In genomic region chr1:7533006-7533405, GRCh38 we compare ENCODE assay signal across 30 cellular contexts.
"Had no signal": no experiment of that assay in that cellular context is flagged by ENCODE, and none has a peak within 500 bp of the region (broad histone marks: within the 10 kb centered on the region; RNA-seq: fewer than 3 reads in every experiment).

No MANE protein-coding gene starts in this region.

- H3K36me3 Mint-ChIP-seq: immature natural killer cell; naive thymus-derived CD4-positive, alpha-beta T cell; stimulated activated effector memory CD8-positive, alpha-beta T cell treated with anti-CD3 and anti-CD28 coated beads, Interleukin-12 subunit alpha, Interleukin-12 subunit beta, amount 100 ng/mL, for 72 hours had no signal

- FAIRE-seq: endometrium, urothelium cell line had no signal

- H3K9me3 ChIP-seq: esophagus squamous epithelium, ovary, testis, tibial nerve, upper lobe of left lung had no signal

- H3K27ac ChIP-seq: esophagus squamous epithelium, ovary, testis, tibial nerve, upper lobe of left lung had no signal

- H3K4me1 ChIP-seq: tibial nerve had no signal

- H3K4me2 ChIP-seq: smooth muscle cell had no signal

- H3K27ac Mint-ChIP-seq: effector memory CD8-positive, alpha-beta T cell; immature natural killer cell; naive thymus-derived CD4-positive, alpha-beta T cell; nephron progenitor cell; stimulated activated effector memory CD8-positive, alpha-beta T cell treated with anti-CD3 and anti-CD28 coated beads, Interleukin-12 subunit alpha, Interleukin-12 subunit beta, amount 100 ng/mL, for 72 hours had no signal

- H3K4me1 Mint-ChIP-seq: naive thymus-derived CD4-positive, alpha-beta T cell; stimulated activated effector memory CD8-positive, alpha-beta T cell treated with anti-CD3 and anti-CD28 coated beads, Interleukin-12 subunit alpha, Interleukin-12 subunit beta, amount 100 ng/mL, for 72 hours had no signal

- H3K4me3 Mint-ChIP-seq: effector memory CD8-positive, alpha-beta T cell; immature natural killer cell; naive thymus-derived CD4-positive, alpha-beta T cell; stimulated activated effector memory CD8-positive, alpha-beta T cell treated with anti-CD3 and anti-CD28 coated beads, Interleukin-12 subunit alpha, Interleukin-12 subunit beta, amount 100 ng/mL, for 72 hours had no signal

- H3K9me3 Mint-ChIP-seq: effector memory CD8-positive, alpha-beta T cell; immature natural killer cell; nephron progenitor cell; stimulated activated effector memory CD8-positive, alpha-beta T cell treated with anti-CD3 and anti-CD28 coated beads, Interleukin-12 subunit alpha, Interleukin-12 subunit beta, amount 100 ng/mL, for 72 hours had no signal

- H3K4me3 ChIP-seq: esophagus squamous epithelium, ovary, smooth muscle cell, testis, tibial nerve, upper lobe of left lung had no signal

- H3K27me3 ChIP-seq: ovary, testis, tibial nerve, upper lobe of left lung had no signal

- ATAC-seq: effector memory CD8-positive, alpha-beta T cell; left lobe of liver; naive thymus-derived CD4-positive, alpha-beta T cell; sciatic nerve; stimulated activated effector memory CD8-positive, alpha-beta T cell treated with anti-CD3 and anti-CD28 coated beads, Interleukin-12 subunit alpha, Interleukin-12 subunit beta, amount 100 ng/mL, for 72 hours had no signal

- H3K36me3 ChIP-seq: esophagus squamous epithelium, ovary, tibial nerve, upper lobe of left lung had no signal

- DNase-seq: cerebellar nuclear complex; cortex of kidney; effector memory CD8-positive, alpha-beta T cell; erythroblast; esophagus squamous epithelium; foreskin melanocyte; glutamatergic neuron; hypothalamus; immature natural killer cell; islet precursor cell; mesendoderm; midbrain; naive thymus-derived CD4-positive, alpha-beta T cell; nephron progenitor cell; occipital lobe; ovary; retina; stimulated activated CD4-positive, alpha-beta T cell treated with anti-CD3 and anti-CD28 coated beads, Interleukin-2, amount 100 ng/mL, for 24 hours; stimulated activated CD4-positive, alpha-beta T cell treated with anti-CD3 and anti-CD28 coated beads, Interleukin-4, amount 100 ng/mL, for 24 hours; stimulated activated naive CD4-positive, alpha-beta T cell treated with Interleukin-2 at 50 U/mL for 16 hours; substantia nigra; testis; upper lobe of left lung had no signal
